In genomic region chr2:38620282-38620977, GRCh38 we compare ENCODE assay signal across 1 cellular context.
TF ChIP-seq lines count a peak whose summit lies in the region.

No MANE protein-coding gene starts in this region.

TF ChIP-seq in IMR-90, 13 proteins besides CTCF, POLR2A, EP300 and RAD21 (continued from another document):
- TF ChIP-seq ELK1 (IDR thresholded peaks at IDR 0.05; ENCODE audit: borderline replicate concordance, low read depth, low read length) (no peak), MAFK (IDR thresholded peaks at IDR 0.05; ENCODE audit: low read depth, low read length) (no peak)
TF ChIP-seq in IMR-90: peak in this region for 0.
